In the genomic region with DNA sequence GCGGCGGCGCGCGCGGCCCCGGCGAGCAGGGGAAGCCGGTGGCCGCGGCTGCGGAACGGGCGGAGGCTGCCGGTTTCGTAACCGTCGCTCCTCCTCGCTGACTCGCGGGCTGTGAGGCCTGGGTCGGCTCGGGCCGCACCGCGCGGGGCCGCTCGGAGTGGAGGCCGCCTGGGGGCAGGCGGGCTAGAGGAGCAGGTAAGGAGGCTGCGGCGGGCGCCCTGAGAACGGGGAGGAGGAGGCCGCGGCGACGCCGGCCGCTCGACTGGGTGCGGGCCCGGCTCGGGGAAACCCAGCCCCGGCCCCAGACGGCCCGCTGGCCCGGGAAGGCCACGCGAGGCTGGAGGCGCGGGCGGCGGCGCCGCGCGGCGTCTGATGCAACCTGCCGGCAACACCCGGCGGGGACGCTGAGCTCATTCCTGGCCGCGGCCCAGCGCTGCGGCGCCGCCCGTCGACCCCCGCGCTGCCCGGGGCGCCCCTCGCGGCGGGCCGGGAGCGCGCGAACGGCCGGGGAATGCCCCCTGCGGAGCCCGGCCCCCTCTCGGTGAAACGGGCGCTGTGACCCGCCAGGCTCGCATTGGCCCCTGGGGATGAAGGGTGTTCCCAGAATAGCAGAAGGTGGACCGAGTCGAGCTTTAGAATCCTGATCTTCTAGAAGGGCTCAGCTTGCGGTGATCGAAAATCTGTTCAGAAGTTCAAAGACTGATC, we compare ENCODE assay signal across 8 cellular contexts. TPM values are rescaled to one million over a fixed set of nuclear protein-coding genes. Genes with fewer than 3 reads are reported as not detected.
A peak's percentile ranks its signal among the peaks of the same experiment; 100 is the strongest.
DNase-seq lines count a peak whose midpoint lies in the region; ATAC-seq and TF ChIP-seq lines count a peak whose summit lies in the region.

Gene CEBPG (plus strand): TSS at position 9 of the 705 bp plus-strand sequence. CDS start 5,531 bp downstream, outside the sequence.

- TF ChIP-seq CTCF in MM.1S (IDR thresholded peaks at IDR 0.05; ENCODE audit: low read length) (peak; percentile 18; the same call in 1 of the 2 replicates), WI38 (IDR thresholded peaks at IDR 0.05; ENCODE audit: low read depth, low read length) (no peak), dorsolateral prefrontal cortex (IDR thresholded peaks at IDR 0.05 in 54 of 56, conservative IDR thresholded peaks at IDR 0.05 in 2 of 56; ENCODE audit: low read depth in 1 of 56, partially characterized antibody in 56 of 56) (peak in 7 of 56 donors; percentile 1 to 25 (median 7)), lower lobe of right lung (IDR thresholded peaks at IDR 0.05) (peak; percentile 23)

- peaks cover 10% of the 10 kb centered on the region for H3F3A ChIP-seq in MM.1S (ENCODE audit: insufficient read depth, low read length)

- H3K4me1 ChIP-seq in MM.1S (ENCODE audit: low read length) = peaks cover 4% of the 10 kb centered on the region; the same call in 1 of the 2 replicates
- peaks cover 38% of the 10 kb centered on the region for H3K4me1 ChIP-seq in lower lobe of right lung

- H3K27ac ChIP-seq in MM.1S (ENCODE audit: low read length) = peak within 1 kb of the TSS; percentile 79
- H3K27ac ChIP-seq in dorsolateral prefrontal cortex = peak within 1 kb of the TSS in 57 of 59 donors; percentile 7 to 97 (median 87)
- peak within 1 kb of the TSS; percentile 97 for H3K27ac ChIP-seq in lower lobe of right lung

- H4K20me1 ChIP-seq in MM.1S (ENCODE audit: insufficient read depth, low read length) = peaks cover 18% of the 10 kb centered on the region

- peak within 1 kb of the TSS; percentile 72 for H2AFZ ChIP-seq in MM.1S (ENCODE audit: low read length)

- peak; percentile 85 for DNase-seq in activated CD8-positive, alpha-beta memory T cell treated with anti-CD3 and anti-CD28 coated beads for 24 hours
- no peak for DNase-seq in activated CD8-positive, alpha-beta memory T cell treated with anti-CD3 and anti-CD28 coated beads, Interleukin-2, amount 50 U/mL, for 48 hours
- peak; percentile 70 for DNase-seq in HEK293T (ENCODE audit: extremely low spot score)
- DNase-seq in MM.1S = peak; percentile 66
- DNase-seq in dorsolateral prefrontal cortex = peak in 1 of 10 donors; percentile 52
- peak; percentile 67 for DNase-seq in lower lobe of right lung
- peak; percentile 34 for DNase-seq in stimulated activated CD8-positive, alpha-beta memory T cell treated with anti-CD3 and anti-CD28 coated beads, Interleukin-4, amount 100 ng/mL, for 24 hours (ENCODE audit: low read depth)

- H3K9me3 ChIP-seq in MM.1S (replicated peaks; ENCODE audit: insufficient read depth, low read length) (no peaks in the 10 kb centered on the region), lower lobe of right lung (no peaks in the 10 kb centered on the region)

- no peaks in the 10 kb centered on the region for H3K9me2 ChIP-seq in MM.1S (replicated peaks; ENCODE audit: insufficient read depth, low read length)

- peak within 1 kb of the TSS; percentile 88 for H3K4me2 ChIP-seq in MM.1S (ENCODE audit: low read depth, low read length)

- peaks cover 48% of the 10 kb centered on the region for H3K79me2 ChIP-seq in MM.1S (ENCODE audit: low read length)

- peak within 1 kb of the TSS; percentile 83 for H3K9ac ChIP-seq in MM.1S (ENCODE audit: low read length)

- no peaks in the 10 kb centered on the region for H3K36me3 ChIP-seq in MM.1S (replicated peaks; ENCODE audit: insufficient read depth, low read length)
- peaks cover 4% of the 10 kb centered on the region for H3K36me3 ChIP-seq in lower lobe of right lung

- CTCF ChIA-PET in HEK293T (lab: Yijun Ruan, JAX) = interaction anchor here (0.6 kb wide), 1 partner anchor 16 kb away, joined by 4 read pairs; no protein-coding TSS in a partner anchor

- peak within 1 kb of the TSS; percentile 79 for H3K4me3 ChIP-seq in MM.1S (ENCODE audit: low read length)
- H3K4me3 ChIP-seq in WI38 (ENCODE audit: low read depth, low read length) = peak within 1 kb of the TSS; percentile 81
- peak within 1 kb of the TSS; percentile 55 to 94 (median 80) for H3K4me3 ChIP-seq in dorsolateral prefrontal cortex
- H3K4me3 ChIP-seq in lower lobe of right lung = peak within 1 kb of the TSS; percentile 70

- no peaks in the 10 kb centered on the region for H3K27me3 ChIP-seq in MM.1S (replicated peaks; ENCODE audit: insufficient read depth, low read length)
- no peaks in the 10 kb centered on the region for H3K27me3 ChIP-seq in dorsolateral prefrontal cortex
- H3K27me3 ChIP-seq in lower lobe of right lung (ENCODE audit: low read depth) = no peaks in the 10 kb centered on the region

- ATAC-seq in lower lobe of right lung = peak; percentile 64 to 65

- intact Hi-C loops in dorsolateral prefrontal cortex (cut with DNase I) (loop anchor here (1.0 to 10.0 kb wide), 4 partner anchors 71 to 399 kb away; partner anchors contain the start of genes CEBPA (in 2 of the 2), CEP89 (in 1 of the 2) and FAAP24 (in 1 of the 2)), lower lobe of right lung (cut with DNase I) (no loop called here)

- POLR2A ChIA-PET in HEK293T (lab: Yijun Ruan, JAX) = interaction anchor here (0.7 to 2.7 kb wide), 27 partner anchors 8 to 421 kb away, joined by 3 to 37 read pairs (median 4); partner anchors contain the start of gene CEBPA

TF ChIP-seq in HEK293T, 16 proteins besides CTCF, POLR2A, EP300 and RAD21:
- TF ChIP-seq SUZ12 (IDR thresholded peaks at IDR 0.05) = no peak
- TF ChIP-seq FOXK2 (IDR thresholded peaks at IDR 0.05) = no peak
- TF ChIP-seq, protein P1, sequence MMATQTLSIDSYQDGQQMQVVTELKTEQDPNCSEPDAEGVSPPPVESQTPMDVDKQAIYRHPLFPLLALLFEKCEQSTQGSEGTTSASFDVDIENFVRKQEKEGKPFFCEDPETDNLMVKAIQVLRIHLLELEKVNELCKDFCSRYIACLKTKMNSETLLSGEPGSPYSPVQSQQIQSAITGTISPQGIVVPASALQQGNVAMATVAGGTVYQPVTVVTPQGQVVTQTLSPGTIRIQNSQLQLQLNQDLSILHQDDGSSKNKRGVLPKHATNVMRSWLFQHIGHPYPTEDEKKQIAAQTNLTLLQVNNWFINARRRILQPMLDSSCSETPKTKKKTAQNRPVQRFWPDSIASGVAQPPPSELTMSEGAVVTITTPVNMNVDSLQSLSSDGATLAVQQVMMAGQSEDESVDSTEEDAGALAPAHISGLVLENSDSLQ (IDR thresholded peaks at IDR 0.05) = no peak
- TF ChIP-seq TARDBP (IDR thresholded peaks at IDR 0.05) = no peak
- TF ChIP-seq ARNT (IDR thresholded peaks at IDR 0.05) = no peak
- TF ChIP-seq FOXM1 (IDR thresholded peaks at IDR 0.05; ENCODE audit: borderline replicate concordance) = no peak
- TF ChIP-seq LEF1 (IDR thresholded peaks at IDR 0.05; ENCODE audit: borderline replicate concordance) = 0 out of 2 replicates have a peak, but pooled peaks have one; percentile 46

RNA-seq across cellular contexts. Expression of gene CEBPG, which starts in this region (rescaled TPM):
- total RNA-seq in dorsolateral prefrontal cortex (10 to 100 TPM; 15.1 to 42.7 (median 26.1) TPM), lower lobe of right lung (29.6 TPM)
